ENCODE assay signal across 10 cellular contexts in the genomic region with DNA sequence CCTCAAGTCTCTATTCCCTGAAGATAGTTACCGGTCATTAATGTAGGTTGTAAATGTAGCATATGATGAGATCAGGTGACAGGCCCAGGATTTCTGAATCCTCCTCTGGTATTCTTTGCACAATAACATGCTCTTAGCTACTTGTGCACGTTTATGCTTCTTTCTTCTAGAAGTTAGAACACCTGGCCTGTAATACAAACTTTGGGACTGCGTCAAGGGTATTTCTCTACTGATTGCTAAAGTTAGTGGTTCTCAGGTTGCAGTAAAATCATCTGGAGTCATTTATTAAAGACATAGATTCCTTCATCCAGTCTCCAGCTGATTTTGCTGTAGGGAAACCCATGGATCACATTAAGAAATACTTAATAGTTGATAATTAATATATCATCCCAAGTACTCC. TPM values are rescaled to one million over a fixed set of nuclear protein-coding genes. Genes with fewer than 3 reads are reported as not detected.
"Had no signal": no experiment of that assay in that cellular context is flagged by ENCODE, and none has a peak within 500 bp of the region (broad histone marks: within the 10 kb centered on the region; RNA-seq: fewer than 3 reads in every experiment).

No MANE protein-coding gene starts in this region.

- H3K4me3 ChIP-seq: GM23248, GM23338, HAP-1 had no signal

- H3K27ac ChIP-seq: GM23248 had no signal

- H3K9me3 ChIP-seq: HAP-1 had no signal

- DNase-seq: GM23248, GOT3, H7, H9, HCEC 1CT, HFFc6 had no signal

- ATAC-seq: GM23338, HCT116 had no signal

- H3K4me1 ChIP-seq: HAP-1 had no signal

- H3K36me3 ChIP-seq: HAP-1 had no signal

RNA-seq across cellular contexts. Expression of gene UNC13C, which starts 48.0 kb away (rescaled TPM):
- total RNA-seq: GM23248, H4, HFFc6 had no signal
- polyA plus RNA-seq: GM23248, GM23338 had no signal
